ENCODE assay signal across 11 cellular contexts in genomic region chr21:15039607-15040299, GRCh38.
"Had no signal": no experiment of that assay in that cellular context is flagged by ENCODE, and none has a peak within 500 bp of the region (broad histone marks: within the 10 kb centered on the region; RNA-seq: fewer than 3 reads in every experiment).

No MANE protein-coding gene starts in this region.

- H3K27ac Mint-ChIP-seq: GM23338, H9, HFFc6 had no signal

- ATAC-seq: GM23338 had no signal

- H3K9ac ChIP-seq: KMS-11 had no signal

- H3K27ac ChIP-seq: KMS-11 had no signal

- H3K4me3 Mint-ChIP-seq: GM23338, H9, HFFc6 had no signal

- DNase-seq: H9, HCEC 1CT, HFFc6, IMR-90, Karpas-422, KBM-7 had no signal

- H3K4me2 ChIP-seq: GM23338, KMS-11 had no signal

- H2AFZ ChIP-seq: GM23338 had no signal

- FAIRE-seq: H1, H54, HTR-8/SVneo had no signal

- H3K4me1 Mint-ChIP-seq: GM23338, H9 had no signal

- H3K4me3 ChIP-seq: GM23338 had no signal

- H3K9me3 Mint-ChIP-seq: GM23338, HFFc6 had no signal
